Comparison of ENCODE assay signal across 21 cellular contexts in genomic region chr2:221075203-221075602, GRCh38.
A peak's percentile ranks its signal among the peaks of the same experiment; 100 is the strongest.
DNase-seq lines count a peak whose midpoint lies in the region; ATAC-seq, FAIRE-seq and TF ChIP-seq lines count a peak whose summit lies in the region.
"Had no signal": no experiment of that assay in that cellular context is flagged by ENCODE, and none has a peak within 500 bp of the region (broad histone marks: within the 10 kb centered on the region; RNA-seq: fewer than 3 reads in every experiment).

No MANE protein-coding gene starts in this region.

- H2AFZ ChIP-seq in HepG2 (ENCODE audit: low read length) (no peak overlapping the region), astrocyte (ENCODE audit: low read depth, low read length) (no peak overlapping the region)

- CTCF ChIA-PET in HepG2 (lab: Yijun Ruan, JAX; ENCODE audit: low intra/inter-chr PET ratio, low total read pairs): no interaction called here

- H3K9me3 ChIP-seq in HepG2 (ENCODE audit: low read length) (peaks cover 60% of the 10 kb centered on the region), right lobe of liver (no peaks in the 10 kb centered on the region), astrocyte (ENCODE audit: insufficient read depth, low read depth, low read length) (no peaks in the 10 kb centered on the region), left lung (peaks cover 0 to 16% of the 10 kb centered on the region in 2 donors)
- H3K9me3 ChIP-seq: psoas muscle had no signal

- H4K20me1 ChIP-seq in HepG2 (ENCODE audit: insufficient read depth, low read length) (no peaks in the 10 kb centered on the region), astrocyte (ENCODE audit: insufficient read depth, low read length) (no peaks in the 10 kb centered on the region)

- TF ChIP-seq CTCF in HepG2 (CRISPR knock-in tag; IDR thresholded peaks at IDR 0.05): no peak
- no peak for TF ChIP-seq CTCF in right lobe of liver (IDR thresholded peaks at IDR 0.05)
- no peak for TF ChIP-seq CTCF in astrocyte (IDR thresholded peaks at IDR 0.05; ENCODE audit: insufficient read depth, low read depth, low read length)
- TF ChIP-seq CTCF in left lung (IDR thresholded peaks at IDR 0.05): no peak

- intact Hi-C loops in HepG2 (cut with micrococcal nuclease; ENCODE audit: unreplicated experiment): no loop called here
- intact Hi-C loops in right lobe of liver (cut with DNase I): no loop called here
- intact Hi-C loops in left lung (cut with DNase I): no loop called here

- H3K4me3 ChIP-seq in HepG2 (replicated peaks in 1 of 3; ENCODE audit: insufficient read depth in 1 of 3, low read depth in 2 of 3, low read length in 3 of 3) (no peak overlapping the region), right lobe of liver (no peak overlapping the region), astrocyte (ENCODE audit: insufficient read depth, low read depth, low read length) (no peak overlapping the region), left lung (no peak overlapping the region)
- H3K4me3 ChIP-seq: psoas muscle, tibial nerve had no signal

- no peak for TF ChIP-seq EP300 in HepG2 (IDR thresholded peaks at IDR 0.05; ENCODE audit: low read depth in 2 of 2, low read length in 2 of 2)
- no peak for TF ChIP-seq EP300 in HepG2 (CRISPR knock-in tag; IDR thresholded peaks at IDR 0.05; ENCODE audit: borderline replicate concordance)

- POLR2A ChIA-PET in HepG2 (lab: Yijun Ruan, JAX): no interaction called here

- peak overlapping the region; percentile 91 for H3K27ac Mint-ChIP-seq in astrocyte (ENCODE audit: unreplicated experiment)
- H3K27ac Mint-ChIP-seq in activated T-helper 17 cell treated with anti-CD3 and anti-CD28 coated beads, Interleukin-2, amount 50 U/mL, for 72 hours: no peak overlapping the region
- H3K27ac Mint-ChIP-seq: activated naive CD8-positive, alpha-beta T cell treated with anti-CD3 and anti-CD28 coated beads, Interleukin-2, amount 10 ng/mL, durations not matched to agents 7 days and 5 days had no signal

- H3K27ac ChIP-seq in HepG2 (ENCODE audit: extremely low read length, insufficient read depth, low read length) (no peak overlapping the region), right lobe of liver (no peak overlapping the region), astrocyte (ENCODE audit: low read depth, low read length) (peak overlapping the region; percentile 68), left lung (no peak overlapping the region)
- H3K27ac ChIP-seq: psoas muscle, tibial nerve had no signal

- FAIRE-seq in HepG2 (lab: Jason Lieb, UNC) (no peak), astrocyte (lab: Jason Lieb, UNC) (peak; percentile 52)
- FAIRE-seq: A204.1, colon had no signal

- H3K9ac ChIP-seq in HepG2 (ENCODE audit: insufficient read depth, low read depth, low read length): no peak overlapping the region
- H3K9ac ChIP-seq in astrocyte (ENCODE audit: low read length): peak overlapping the region; percentile 16

- no peaks in the 10 kb centered on the region for H3K27me3 ChIP-seq in HepG2 (ENCODE audit: control insufficient read depth in 1 of 2, insufficient read depth in 2 of 2, low read length in 2 of 2)
- H3K27me3 ChIP-seq in right lobe of liver: no peaks in the 10 kb centered on the region
- H3K27me3 ChIP-seq in astrocyte (ENCODE audit: insufficient read depth, low read length): no peaks in the 10 kb centered on the region
- H3K27me3 ChIP-seq in left lung: no peaks in the 10 kb centered on the region
- H3K27me3 ChIP-seq: tibial nerve had no signal

- BruUV-seq in HepG2 (replicated peaks; lab: Mats Ljungman, UMichigan): no TSS peak

- in situ Hi-C loops in HepG2 (cut with HindIII; ENCODE audit: extremely low pct_ligation_motif_present, low pct_unique_long_range_greater_than_20kb): no loop called here

- DNase-seq in HepG2 (ENCODE audit: low spot score): no peak
- no peak for DNase-seq in right lobe of liver
- DNase-seq in astrocyte (ENCODE audit: low read depth): peak; percentile 94
- no peak for DNase-seq in left lung
- DNase-seq: activated CD4-positive, alpha-beta T cell treated with anti-CD3 and anti-CD28 coated beads for 48 hours; activated naive CD8-positive, alpha-beta T cell treated with anti-CD3 and anti-CD28 coated beads, Interleukin-2, amount 10 ng/mL, durations not matched to agents 7 days and 5 days; activated T-cell treated with anti-CD3 and anti-CD28 coated beads for 4 hours; Calu3; MM.1S; NCI-H2081 treated with DMSO at 0.1 percent for 48 hours; NCI-H82; psoas muscle; stimulated activated CD4-positive, alpha-beta T cell treated with anti-CD3 and anti-CD28 coated beads, Interleukin-2, amount 100 ng/mL, for 24 hours had no signal

- H3K4me1 Mint-ChIP-seq in astrocyte (ENCODE audit: low read depth, unreplicated experiment): peaks cover 14% of the 10 kb centered on the region
- H3K4me1 Mint-ChIP-seq in activated T-helper 17 cell treated with anti-CD3 and anti-CD28 coated beads, Interleukin-2, amount 50 U/mL, for 72 hours: no peaks in the 10 kb centered on the region
- H3K4me1 Mint-ChIP-seq: activated naive CD8-positive, alpha-beta T cell treated with anti-CD3 and anti-CD28 coated beads, Interleukin-2, amount 10 ng/mL, durations not matched to agents 7 days and 5 days had no signal

- H3K4me1 ChIP-seq in HepG2 (ENCODE audit: insufficient read depth, low read length) (no peaks in the 10 kb centered on the region), right lobe of liver (no peaks in the 10 kb centered on the region), astrocyte (ENCODE audit: insufficient read depth, low read length) (peaks cover 13% of the 10 kb centered on the region), left lung (peaks cover 0 to 3% of the 10 kb centered on the region in 2 donors)
- H3K4me1 ChIP-seq: psoas muscle had no signal

- H3K36me3 Mint-ChIP-seq in astrocyte (ENCODE audit: low read depth, unreplicated experiment): no peaks in the 10 kb centered on the region
- H3K36me3 Mint-ChIP-seq in activated T-helper 17 cell treated with anti-CD3 and anti-CD28 coated beads, Interleukin-2, amount 50 U/mL, for 72 hours (ENCODE audit: low read depth): no peaks in the 10 kb centered on the region
- H3K36me3 Mint-ChIP-seq: activated naive CD8-positive, alpha-beta T cell treated with anti-CD3 and anti-CD28 coated beads, Interleukin-2, amount 10 ng/mL, durations not matched to agents 7 days and 5 days had no signal

- no peak for TF ChIP-seq POLR2A in HepG2 (IDR thresholded peaks at IDR 0.05; ENCODE audit: insufficient read depth in 1 of 2, low read depth in 2 of 2, low read length in 2 of 2)
- no peak for TF ChIP-seq POLR2A in right lobe of liver (IDR thresholded peaks at IDR 0.05)

- WGBS in HepG2 (ENCODE audit: low lambda C conversion rate): under 1% methylated on average over 3 of the region's 3 CpGs
- 10% methylated on average over 3 of the region's 3 CpGs for WGBS in right lobe of liver (ENCODE audit: insufficient coverage, low coverage, low lambda C conversion rate, missing lambda C conversion rate)

- H3K9me3 Mint-ChIP-seq in astrocyte (ENCODE audit: unreplicated experiment): peaks cover 13% of the 10 kb centered on the region
- H3K9me3 Mint-ChIP-seq in activated T-helper 17 cell treated with anti-CD3 and anti-CD28 coated beads, Interleukin-2, amount 50 U/mL, for 72 hours: peaks cover 4% of the 10 kb centered on the region

- H3K4me3 Mint-ChIP-seq in astrocyte (ENCODE audit: unreplicated experiment): no peak overlapping the region
- no peak overlapping the region for H3K4me3 Mint-ChIP-seq in activated T-helper 17 cell treated with anti-CD3 and anti-CD28 coated beads, Interleukin-2, amount 50 U/mL, for 72 hours
- H3K4me3 Mint-ChIP-seq: activated naive CD8-positive, alpha-beta T cell treated with anti-CD3 and anti-CD28 coated beads, Interleukin-2, amount 10 ng/mL, durations not matched to agents 7 days and 5 days had no signal

- H3K4me2 ChIP-seq in HepG2 (ENCODE audit: low read depth, low read length) (no peak overlapping the region), astrocyte (ENCODE audit: low read length) (peak overlapping the region; percentile 33)

- no peak for TF ChIP-seq RAD21 in HepG2 (CRISPR knock-in tag; IDR thresholded peaks at IDR 0.05)

- no peaks in the 10 kb centered on the region for H3K27me3 Mint-ChIP-seq in astrocyte (ENCODE audit: low read depth, unreplicated experiment)
- H3K27me3 Mint-ChIP-seq in activated T-helper 17 cell treated with anti-CD3 and anti-CD28 coated beads, Interleukin-2, amount 50 U/mL, for 72 hours: no peaks in the 10 kb centered on the region
- H3K27me3 Mint-ChIP-seq: activated naive CD8-positive, alpha-beta T cell treated with anti-CD3 and anti-CD28 coated beads, Interleukin-2, amount 10 ng/mL, durations not matched to agents 7 days and 5 days had no signal

- ATAC-seq in HepG2: no peak
- no peak for ATAC-seq in right lobe of liver
- peak; percentile 66 for ATAC-seq in left lung
- ATAC-seq in activated T-helper 17 cell treated with anti-CD3 and anti-CD28 coated beads, Interleukin-2, amount 50 U/mL, for 72 hours (replicated peaks): no peak
- ATAC-seq in GM19452 (IDR thresholded peaks at IDR 0.05; ENCODE audit: unreplicated experiment): no peak
- ATAC-seq in HG02571 (IDR thresholded peaks at IDR 0.05; ENCODE audit: unreplicated experiment): no peak
- no peak for ATAC-seq in HG03378 (IDR thresholded peaks at IDR 0.05; ENCODE audit: unreplicated experiment)
- ATAC-seq: left lobe of liver, psoas muscle had no signal

- no peaks in the 10 kb centered on the region for H3K79me2 ChIP-seq in HepG2 (ENCODE audit: insufficient read depth, low read length)
- no peaks in the 10 kb centered on the region for H3K79me2 ChIP-seq in astrocyte (ENCODE audit: insufficient read depth, low read length)

- H3K36me3 ChIP-seq in HepG2 (replicated peaks in 1 of 2; ENCODE audit: control insufficient read depth in 1 of 2, insufficient read depth in 2 of 2, low read length in 2 of 2) (no peaks in the 10 kb centered on the region), right lobe of liver (no peaks in the 10 kb centered on the region), astrocyte (ENCODE audit: insufficient read depth, low read length) (no peaks in the 10 kb centered on the region), left lung (no peaks in the 10 kb centered on the region)
- H3K36me3 ChIP-seq: tibial nerve had no signal

TF ChIP-seq in HepG2, 621 proteins besides CTCF, POLR2A, EP300 and RAD21 (continues in another document):
- TF ChIP-seq ZNF709 (CRISPR knock-in tag; IDR thresholded peaks at IDR 0.05) (no peak), CREB1 (IDR thresholded peaks at IDR 0.05) (0 out of 2 replicates have a peak, but pooled peaks have one; percentile 13), CREB1 (CRISPR knock-in tag; IDR thresholded peaks at IDR 0.05) (no peak), ZNF704 (CRISPR knock-in tag; IDR thresholded peaks at IDR 0.05; ENCODE audit: borderline replicate concordance) (no peak)
